Comparison of ENCODE assay signal across 8 cellular contexts in the genomic region with DNA sequence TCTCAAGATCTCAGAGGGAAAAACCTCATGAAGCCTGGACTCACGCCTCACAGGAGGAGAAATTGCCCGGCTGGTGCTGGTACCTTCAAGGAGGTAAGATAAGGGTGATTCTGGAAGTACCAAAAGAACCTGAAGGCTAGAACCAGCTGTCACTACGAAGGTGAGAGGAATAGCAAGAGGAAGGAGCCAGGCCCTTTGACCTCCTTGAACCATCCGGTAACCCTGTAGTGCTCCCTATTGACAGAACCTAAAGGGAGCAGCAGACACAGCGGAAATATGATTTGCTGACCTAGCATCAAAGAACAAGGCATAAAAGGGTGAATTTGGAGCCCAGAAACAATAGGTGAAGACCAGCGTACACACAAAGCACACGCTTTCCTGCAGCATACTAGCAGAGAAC.
DNase-seq lines count a peak whose midpoint lies in the region; ATAC-seq lines count a peak whose summit lies in the region.

No MANE protein-coding gene starts in this region.

- no peaks in the 10 kb centered on the region for H3K27me3 Mint-ChIP-seq in T-helper 2 cell treated with Interferon-gamma antibody and Interleukin-4, amounts not matched to agents 5 μg/mL and 100 μg/mL, for 36 hours (ENCODE audit: low read depth)

- ATAC-seq in GM21576 (IDR thresholded peaks at IDR 0.05; ENCODE audit: unreplicated experiment), result peak; percentile 56
- ATAC-seq in HG02623 (IDR thresholded peaks at IDR 0.05; ENCODE audit: unreplicated experiment), result no peak
- no peak for ATAC-seq in HG03469 (IDR thresholded peaks at IDR 0.05; ENCODE audit: unreplicated experiment)

- H3K36me3 Mint-ChIP-seq in T-helper 2 cell treated with Interferon-gamma antibody and Interleukin-4, amounts not matched to agents 5 μg/mL and 100 μg/mL, for 36 hours (ENCODE audit: low read depth), result peaks cover 63% of the 10 kb centered on the region

- H3K4me3 Mint-ChIP-seq in T-helper 2 cell treated with Interferon-gamma antibody and Interleukin-4, amounts not matched to agents 5 μg/mL and 100 μg/mL, for 36 hours, result no peak overlapping the region

- H3K9me3 Mint-ChIP-seq in T-helper 2 cell treated with Interferon-gamma antibody and Interleukin-4, amounts not matched to agents 5 μg/mL and 100 μg/mL, for 36 hours, result no peaks in the 10 kb centered on the region

- H3K27ac Mint-ChIP-seq in T-helper 2 cell treated with Interferon-gamma antibody and Interleukin-4, amounts not matched to agents 5 μg/mL and 100 μg/mL, for 36 hours, result peak overlapping the region; percentile 8

- H3K4me1 Mint-ChIP-seq in T-helper 2 cell treated with Interferon-gamma antibody and Interleukin-4, amounts not matched to agents 5 μg/mL and 100 μg/mL, for 36 hours (ENCODE audit: low read depth), result no peaks in the 10 kb centered on the region

- peak; percentile 27 for DNase-seq in T-helper 2 cell treated with Interferon-gamma antibody and Interleukin-4, amounts not matched to agents 5 μg/mL and 100 μg/mL, for 36 hours (ENCODE audit: low spot score)
- DNase-seq in cerebellar cortex (ENCODE audit: low spot score) (peak; percentile 5), NCI-H1436 (lab: John Stamatoyannopoulos, UW) (no peak), dedifferentiated amniotic fluid mesenchymal stem cell (ENCODE audit: extremely low spot score) (no peak)
- peak; percentile 26 for DNase-seq in stimulated activated CD4-positive, alpha-beta T cell treated with anti-CD3 and anti-CD28 coated beads, Interleukin-2, amount 100 ng/mL, for 48 hours

Comparison
In these comparisons a context has a peak if more than half of its experiments do, and no peak if none do; other contexts are left out.
1. DNase-seq: peak in T-helper 2 cell treated with Interferon-gamma antibody and Interleukin-4, amounts not matched to agents 5 μg/mL and 100 μg/mL, for 36 hours (single experiment), cerebellar cortex (single experiment) and stimulated activated CD4-positive, alpha-beta T cell treated with anti-CD3 and anti-CD28 coated beads, Interleukin-2, amount 100 ng/mL, for 48 hours (2 of 2); none in NCI-H1436 (single experiment) and dedifferentiated amniotic fluid mesenchymal stem cell (single experiment).